ENCODE assay signal across 8 cellular contexts in the genomic region with DNA sequence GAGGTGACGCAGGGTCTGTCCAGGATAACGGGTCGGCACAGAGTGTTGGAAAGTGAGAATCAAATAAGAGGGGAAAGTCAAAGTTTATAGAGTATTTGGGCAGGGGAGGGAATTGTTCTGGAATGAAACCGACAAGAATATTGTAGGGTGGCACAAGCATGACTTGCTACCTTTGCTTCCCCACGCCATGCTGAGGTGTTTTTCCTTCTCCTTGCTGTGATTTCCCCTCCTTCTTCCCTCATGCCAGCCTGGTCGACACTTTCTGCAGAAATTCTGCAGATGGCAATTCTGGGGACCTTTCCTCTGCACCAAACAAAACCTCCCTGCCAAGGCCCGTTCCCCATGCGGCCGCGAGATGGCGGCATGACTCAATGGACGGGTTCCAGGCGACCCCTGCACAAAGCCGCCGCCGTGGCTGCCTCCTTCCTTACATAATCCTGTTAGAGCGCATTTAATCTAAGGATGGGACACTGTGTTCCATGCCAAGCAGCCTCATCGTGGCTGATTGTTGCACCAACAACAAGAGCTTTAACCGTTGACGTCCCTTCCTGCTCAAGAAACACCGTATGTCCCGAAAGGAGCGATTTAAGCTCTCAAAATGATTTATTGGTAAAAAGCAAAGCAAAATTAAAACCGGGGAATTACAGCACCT. TPM values are rescaled to one million over a fixed set of nuclear protein-coding genes. Genes with fewer than 3 reads are reported as not detected.
DNase-seq lines count a peak whose midpoint lies in the region; ATAC-seq and TF ChIP-seq lines count a peak whose summit lies in the region.

A gene (minus strand): TSS at position 290 of the 652 bp plus-strand sequence. CDS start 10,616 bp downstream, outside the sequence.

- H3K27me3 ChIP-seq in H7 (ENCODE audit: control insufficient read depth, insufficient read depth, low read length) (no peaks in the 10 kb centered on the region), Loucy (ENCODE audit: insufficient read depth, low read length, poor library complexity, severe bottlenecking) (no peaks in the 10 kb centered on the region), neural cell (ENCODE audit: insufficient read depth, low read depth, low read length) (no peaks in the 10 kb centered on the region)

- H4K20me1 ChIP-seq in Loucy (ENCODE audit: insufficient read depth, low read length, poor library complexity, severe bottlenecking) = no peaks in the 10 kb centered on the region
- no peaks in the 10 kb centered on the region for H4K20me1 ChIP-seq in neural cell (ENCODE audit: insufficient read depth)

- peak; percentile 99 for ATAC-seq in stimulated activated naive CD8-positive, alpha-beta T cell treated with anti-CD3 and anti-CD28 coated beads, Interleukin-15, amount 100 ng/mL, for 72 hours

- H3F3A ChIP-seq in Loucy (ENCODE audit: low read depth) (no peaks in the 10 kb centered on the region), neural cell (ENCODE audit: insufficient read depth, low read length, poor library complexity, severe bottlenecking) (no peaks in the 10 kb centered on the region)

- TF ChIP-seq EP300 in neural cell (conservative IDR thresholded peaks at IDR 0.05; ENCODE audit: poor library complexity, severe bottlenecking) = peak; percentile 30

- peak; percentile 99 for TF ChIP-seq RAD21 in neural cell (conservative IDR thresholded peaks at IDR 0.05)

- H3K27ac ChIP-seq in RWPE1 = no peak within 1 kb of the TSS
- no peak within 1 kb of the TSS for H3K27ac ChIP-seq in neural cell (ENCODE audit: low read length)

- no peaks in the 10 kb centered on the region for H3K36me3 ChIP-seq in H7 (replicated peaks; ENCODE audit: control insufficient read depth, insufficient read depth, low read length)
- no peaks in the 10 kb centered on the region for H3K36me3 ChIP-seq in Loucy (ENCODE audit: insufficient read depth, low read length)
- no peaks in the 10 kb centered on the region for H3K36me3 ChIP-seq in neural cell (ENCODE audit: insufficient read depth, low read length)

- H3K9ac ChIP-seq in Loucy (ENCODE audit: low read depth, low read length, poor library complexity, severe bottlenecking) (peak within 1 kb of the TSS; percentile 53), neural cell (ENCODE audit: low read length) (peak within 1 kb of the TSS; percentile 25)

- intact Hi-C loops in activated T-helper 2 cell treated with anti-CD3 and anti-CD28 coated beads, Interferon-gamma antibody, Interleukin-2, Interleukin-4, amounts not matched to agents 10 μg/mL and 5 μg/mL and 100 μg/mL, durations not matched to agents 14 hours and 24 hours and 36 hours (cut with micrococcal nuclease) = loop anchor here (1.0 to 5.0 kb wide), 3 partner anchors 57 to 287 kb away; no protein-coding TSS in a partner anchor

- no peaks in the 10 kb centered on the region for H3K36me3 Mint-ChIP-seq in activated T-helper 2 cell treated with anti-CD3 and anti-CD28 coated beads, Interferon-gamma antibody, Interleukin-2, Interleukin-4, amounts not matched to agents 10 μg/mL and 5 μg/mL and 100 μg/mL, durations not matched to agents 14 hours and 24 hours and 36 hours (ENCODE audit: low read depth)

- H3K9me3 Mint-ChIP-seq in activated T-helper 2 cell treated with anti-CD3 and anti-CD28 coated beads, Interferon-gamma antibody, Interleukin-2, Interleukin-4, amounts not matched to agents 10 μg/mL and 5 μg/mL and 100 μg/mL, durations not matched to agents 14 hours and 24 hours and 36 hours = no peaks in the 10 kb centered on the region
- H3K9me3 Mint-ChIP-seq in stimulated activated naive CD8-positive, alpha-beta T cell treated with anti-CD3 and anti-CD28 coated beads, Interleukin-15, amount 100 ng/mL, for 72 hours = no peaks in the 10 kb centered on the region

- H3K9me2 ChIP-seq in Loucy (replicated peaks; ENCODE audit: low read depth, low read length) = no peaks in the 10 kb centered on the region
- H3K9me2 ChIP-seq in neural cell (ENCODE audit: insufficient read depth, low read length) = no peaks in the 10 kb centered on the region

- POLR2A ChIA-PET in RWPE1 (lab: Yijun Ruan, JAX; ENCODE audit: low non-redundant PET) = no interaction called here

- TF ChIP-seq CTCF in Loucy (conservative IDR thresholded peaks at IDR 0.05; ENCODE audit: low read length) = peak; percentile 82
- TF ChIP-seq CTCF in RWPE1 (conservative IDR thresholded peaks at IDR 0.05; ENCODE audit: low read depth) = peak; percentile 93
- peak; percentile 95 for TF ChIP-seq CTCF in foreskin fibroblast (IDR thresholded peaks at IDR 0.05; ENCODE audit: low read depth, low read length)
- TF ChIP-seq CTCF in neural cell (IDR thresholded peaks at IDR 0.05; ENCODE audit: poor library complexity, severe bottlenecking) = peak; percentile 98

- peak within 1 kb of the TSS; percentile 99 for H2AFZ ChIP-seq in Loucy (ENCODE audit: low read length)
- H2AFZ ChIP-seq in neural cell (ENCODE audit: low read depth, low read length) = no peak within 1 kb of the TSS

- H3K4me1 Mint-ChIP-seq in activated T-helper 2 cell treated with anti-CD3 and anti-CD28 coated beads, Interferon-gamma antibody, Interleukin-2, Interleukin-4, amounts not matched to agents 10 μg/mL and 5 μg/mL and 100 μg/mL, durations not matched to agents 14 hours and 24 hours and 36 hours (ENCODE audit: low read depth) = no peaks in the 10 kb centered on the region
- no peaks in the 10 kb centered on the region for H3K4me1 Mint-ChIP-seq in stimulated activated naive CD8-positive, alpha-beta T cell treated with anti-CD3 and anti-CD28 coated beads, Interleukin-15, amount 100 ng/mL, for 72 hours

- H3K4me3 ChIP-seq in H7 (ENCODE audit: insufficient read depth, low read depth, low read length) (peak within 1 kb of the TSS; percentile 22), Loucy (ENCODE audit: low read length, poor library complexity, severe bottlenecking) (peak within 1 kb of the TSS; percentile 69), foreskin fibroblast (ENCODE audit: low read depth in 1 of 2, low read length in 2 of 2) (peak within 1 kb of the TSS; percentile 40 to 58), neural cell (ENCODE audit: low read length) (peak within 1 kb of the TSS; percentile 35)

- H3K27me3 Mint-ChIP-seq in activated T-helper 2 cell treated with anti-CD3 and anti-CD28 coated beads, Interferon-gamma antibody, Interleukin-2, Interleukin-4, amounts not matched to agents 10 μg/mL and 5 μg/mL and 100 μg/mL, durations not matched to agents 14 hours and 24 hours and 36 hours (ENCODE audit: low read depth) = peaks cover 19% of the 10 kb centered on the region
- peaks cover 9% of the 10 kb centered on the region for H3K27me3 Mint-ChIP-seq in stimulated activated naive CD8-positive, alpha-beta T cell treated with anti-CD3 and anti-CD28 coated beads, Interleukin-15, amount 100 ng/mL, for 72 hours

- H3K4me3 Mint-ChIP-seq in activated T-helper 2 cell treated with anti-CD3 and anti-CD28 coated beads, Interferon-gamma antibody, Interleukin-2, Interleukin-4, amounts not matched to agents 10 μg/mL and 5 μg/mL and 100 μg/mL, durations not matched to agents 14 hours and 24 hours and 36 hours (ENCODE audit: low read depth) = no peak within 1 kb of the TSS
- no peak within 1 kb of the TSS for H3K4me3 Mint-ChIP-seq in stimulated activated naive CD8-positive, alpha-beta T cell treated with anti-CD3 and anti-CD28 coated beads, Interleukin-15, amount 100 ng/mL, for 72 hours

- CTCF ChIA-PET in RWPE1 (lab: Yijun Ruan, JAX) = interaction anchor here (0.6 to 1.2 kb wide), 5 partner anchors 14 to 287 kb away, joined by 3 to 4 read pairs (median 3); a partner anchor contains a TSS

- H3K79me2 ChIP-seq in Loucy (ENCODE audit: insufficient read depth, low read length) (no peaks in the 10 kb centered on the region), neural cell (replicated peaks; ENCODE audit: insufficient read depth, low read length) (no peaks in the 10 kb centered on the region)

- H3K27ac Mint-ChIP-seq in activated T-helper 2 cell treated with anti-CD3 and anti-CD28 coated beads, Interferon-gamma antibody, Interleukin-2, Interleukin-4, amounts not matched to agents 10 μg/mL and 5 μg/mL and 100 μg/mL, durations not matched to agents 14 hours and 24 hours and 36 hours = no peak within 1 kb of the TSS
- no peak within 1 kb of the TSS for H3K27ac Mint-ChIP-seq in stimulated activated naive CD8-positive, alpha-beta T cell treated with anti-CD3 and anti-CD28 coated beads, Interleukin-15, amount 100 ng/mL, for 72 hours

- DNase-seq in ELF-1 (ENCODE audit: low read depth, low spot score) (peak; percentile 90), H7 (peak; percentile 91), RWPE1 (ENCODE audit: low spot score) (peak; percentile 64), foreskin fibroblast (peak; percentile 69 to 92)
- DNase-seq in activated T-helper 2 cell treated with anti-CD3 and anti-CD28 coated beads, Interferon-gamma antibody, Interleukin-2, Interleukin-4, amounts not matched to agents 10 μg/mL and 5 μg/mL and 100 μg/mL, durations not matched to agents 14 hours and 24 hours and 36 hours (ENCODE audit: low spot score) = peak; percentile 66
- peak; percentile 79 to 82 for DNase-seq in stimulated activated naive CD8-positive, alpha-beta T cell treated with anti-CD3 and anti-CD28 coated beads, Interleukin-15, amount 100 ng/mL, for 72 hours

- peaks cover 19% of the 10 kb centered on the region for H3K4me1 ChIP-seq in Loucy (ENCODE audit: insufficient read depth, low read length, poor library complexity, severe bottlenecking)

- no peaks in the 10 kb centered on the region for H3K9me3 ChIP-seq in Loucy (ENCODE audit: insufficient read depth, low read depth, low read length)
- no peaks in the 10 kb centered on the region for H3K9me3 ChIP-seq in neural cell (ENCODE audit: low read length)

- peak within 1 kb of the TSS; percentile 82 for H3K4me2 ChIP-seq in Loucy (ENCODE audit: low read depth, low read length, poor library complexity, severe bottlenecking)
- no peak within 1 kb of the TSS for H3K4me2 ChIP-seq in neural cell (ENCODE audit: low read length)

TF ChIP-seq in neural cell, 6 proteins besides CTCF, POLR2A, EP300 and RAD21 (continues in another document):
- peak; percentile 97 for TF ChIP-seq SMC3 (conservative IDR thresholded peaks at IDR 0.05; ENCODE audit: poor library complexity)
- TF ChIP-seq POLR2AphosphoS5 (IDR thresholded peaks at IDR 0.05) = peak; percentile 32

RNA-seq across cellular contexts. Expression of the gene that starts here (rescaled TPM):
- 1.1 and 1.7 TPM in 2 replicates for total RNA-seq in H7 (2014; rRNA removed; shearing (Covaris generic))
- not detected in 2 replicates for total RNA-seq in activated T-helper 2 cell treated with anti-CD3 and anti-CD28 coated beads, Interferon-gamma antibody, Interleukin-2, Interleukin-4, amounts not matched to agents 10 μg/mL and 5 μg/mL and 100 μg/mL, durations not matched to agents 14 hours and 24 hours and 36 hours
- not detected in 2 replicates for polyA plus RNA-seq in neural cell
- polyA minus RNA-seq in neural cell = not detected in 2 replicates

Comparison
In these comparisons a context has a peak if more than half of its experiments do, and no peak if none do; other contexts are left out.
1. Peak in DNase-seq in activated T-helper 2 cell treated with anti-CD3 and anti-CD28 coated beads, Interferon-gamma antibody, Interleukin-2, Interleukin-4, amounts not matched to agents 10 μg/mL and 5 μg/mL and 100 μg/mL, durations not matched to agents 14 hours and 24 hours and 36 hours; RNA of the gene not detected or under 1 TPM.